Comparison of ENCODE assay signal across 17 cellular contexts in the genomic region with DNA sequence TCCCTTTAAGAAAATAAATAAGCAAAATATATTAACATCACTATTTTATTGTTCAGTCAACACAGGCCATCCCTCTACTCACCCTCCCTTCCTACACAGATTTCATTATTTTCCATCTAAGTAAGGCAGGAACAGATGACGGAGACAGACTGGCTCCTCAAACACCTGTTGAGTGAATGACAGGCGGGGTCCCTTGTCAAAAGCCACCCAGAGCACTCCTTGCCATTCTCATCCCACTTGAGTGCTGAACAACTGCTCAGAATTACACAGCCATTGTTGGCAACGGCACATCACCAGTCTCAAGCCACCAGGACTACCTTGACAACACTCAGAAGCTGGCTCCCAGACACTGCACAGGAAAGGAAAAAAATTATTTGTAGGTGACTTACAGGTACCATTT.
"Had no signal": no experiment of that assay in that cellular context is flagged by ENCODE, and none has a peak within 500 bp of the region (broad histone marks: within the 10 kb centered on the region; RNA-seq: fewer than 3 reads in every experiment).

No MANE protein-coding gene starts in this region.

- H3K36me3 Mint-ChIP-seq: naive B cell had no signal

- H3K4me3 ChIP-seq: lung, smooth muscle cell, thyroid gland, uterus had no signal

- H3K9me3 Mint-ChIP-seq: activated T-cell treated with anti-CD3 and anti-CD28 coated beads, Interleukin-2, amount 50 U/mL, for 24 hours had no signal

- H3K36me3 ChIP-seq: neutrophil, thyroid gland, uterus had no signal

- H3K4me3 Mint-ChIP-seq: activated naive CD8-positive, alpha-beta T cell; activated T-cell treated with anti-CD3 and anti-CD28 coated beads, Interleukin-2, amount 50 U/mL, for 24 hours had no signal

- H3K27ac ChIP-seq: brain microvascular endothelial cell, neutrophil, thyroid gland, uterus had no signal

- H3K4me2 ChIP-seq: smooth muscle cell had no signal

- ATAC-seq: left cardiac atrium, right cardiac atrium had no signal

- DNase-seq: activated CD4-positive, alpha-beta T cell treated with anti-CD3 and anti-CD28 coated beads, Interleukin-2, amount 50 U/mL, for 4 hours; activated CD4-positive, CD25-positive, alpha-beta regulatory T cell treated with anti-CD3 and anti-CD28 coated beads, Interleukin-2, amount 50 U/mL, for 72 hours; activated effector memory CD4-positive, alpha-beta T cell treated with Interleukin-2 at 50 U/mL for 16 hours; activated T-cell treated with anti-CD3 and anti-CD28 coated beads, Interleukin-2, amount 50 U/mL, for 24 hours; amygdala; brain microvascular endothelial cell; cerebellar nuclear complex; left cardiac atrium; midbrain; naive B cell; right cardiac atrium; thyroid gland; uterus had no signal

- H3K27me3 ChIP-seq: brain microvascular endothelial cell, thyroid gland, uterus had no signal

- H3K27ac Mint-ChIP-seq: activated naive CD8-positive, alpha-beta T cell; activated T-cell treated with anti-CD3 and anti-CD28 coated beads, Interleukin-2, amount 50 U/mL, for 24 hours had no signal

- H3K9me3 ChIP-seq: neutrophil, thyroid gland, uterus had no signal
